19 cellular contexts compared by ENCODE assay signal in the genomic region with DNA sequence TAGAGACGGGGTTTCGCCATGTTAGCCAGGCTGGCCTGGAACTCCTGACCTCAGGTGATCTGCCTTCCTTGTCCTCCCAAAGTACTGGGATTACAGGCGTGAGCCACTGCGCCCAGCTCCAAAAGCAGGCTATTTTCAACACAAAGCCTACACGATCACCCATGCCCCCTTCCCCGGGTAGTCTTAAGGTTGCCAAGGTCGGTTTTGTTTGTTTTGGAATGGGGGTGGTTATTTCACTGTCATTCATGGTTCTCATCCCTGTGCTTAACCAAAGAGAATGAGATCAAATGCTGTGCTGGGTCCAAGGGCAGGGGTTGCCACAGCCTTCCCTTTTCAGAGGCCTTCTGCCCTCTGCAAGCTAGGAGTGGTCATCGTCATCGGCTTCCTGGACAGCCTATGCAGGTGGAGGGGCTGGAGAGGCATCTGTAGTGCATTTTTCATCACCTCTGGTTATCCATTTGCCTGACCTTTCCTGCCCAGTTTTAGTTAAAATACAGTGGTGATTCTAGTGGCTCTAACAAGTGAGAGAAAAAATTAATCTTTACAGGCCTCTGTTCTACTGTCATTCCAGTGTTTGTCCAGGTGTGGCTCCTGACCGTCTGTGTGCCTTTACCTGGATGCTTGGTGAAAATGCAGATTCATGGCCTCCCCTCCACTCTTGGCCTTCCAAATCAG. TPM values are rescaled to one million over a fixed set of nuclear protein-coding genes. Genes with fewer than 3 reads are reported as not detected.
DNase-seq lines count a peak whose midpoint lies in the region; ATAC-seq, FAIRE-seq and TF ChIP-seq lines count a peak whose summit lies in the region.
"Had no signal": no experiment of that assay in that cellular context is flagged by ENCODE, and none has a peak within 500 bp of the region (broad histone marks: within the 10 kb centered on the region; RNA-seq: fewer than 3 reads in every experiment).

No MANE protein-coding gene starts in this region.

- no peaks in the 10 kb centered on the region for H4K20me1 ChIP-seq in HepG2 (ENCODE audit: insufficient read depth, low read length)

- in situ Hi-C loops in HepG2 (cut with HindIII; ENCODE audit: extremely low pct_ligation_motif_present, low pct_unique_long_range_greater_than_20kb) = no loop called here

- whole genome bisulfite sequencing in HepG2 (ENCODE audit: low lambda C conversion rate) = 3% methylated on average over 10 of the region's 10 CpGs
- 64% methylated on average over 4 of the region's 10 CpGs for WGBS in right lobe of liver (ENCODE audit: insufficient coverage, low coverage, low lambda C conversion rate, missing lambda C conversion rate)

- peak overlapping the region; percentile 62 for H3K9ac ChIP-seq in HepG2 (ENCODE audit: insufficient read depth, low read depth, low read length)

- H3K4me3 ChIP-seq in HepG2 (replicated peaks in 1 of 3; ENCODE audit: insufficient read depth in 1 of 3, low read depth in 2 of 3, low read length in 3 of 3) = peak overlapping the region in 1 of 3 experiments; percentile 44; a peak in 2 of 6 replicates
- no peak overlapping the region for H3K4me3 ChIP-seq in right lobe of liver

- H3K36me3 Mint-ChIP-seq in osteocyte (ENCODE audit: unreplicated experiment) = peaks cover 9% of the 10 kb centered on the region
- H3K36me3 Mint-ChIP-seq: IgD-negative memory B cell had no signal

- H2AFZ ChIP-seq in HepG2 (ENCODE audit: low read length) = no peak overlapping the region

- POLR2A ChIA-PET in HepG2 (lab: Yijun Ruan, JAX) = interaction anchor here (0.9 to 3.2 kb wide), 7 partner anchors 8 to 838 kb away, joined by 3 to 28 read pairs (median 8); partner anchors contain the start of genes BLVRA, COA1, MRPL32 and PSMA2

- TF ChIP-seq RAD21 in HepG2 (CRISPR knock-in tag; IDR thresholded peaks at IDR 0.05) = no peak

- H3K9me3 Mint-ChIP-seq in osteocyte (ENCODE audit: unreplicated experiment) = no peaks in the 10 kb centered on the region
- H3K9me3 Mint-ChIP-seq: IgD-negative memory B cell had no signal

- BruUV-seq in HepG2 (replicated peaks; lab: Mats Ljungman, UMichigan) = no TSS peak

- H3K27me3 Mint-ChIP-seq in osteocyte (ENCODE audit: unreplicated experiment) = no peaks in the 10 kb centered on the region
- H3K27me3 Mint-ChIP-seq: IgD-negative memory B cell had no signal

- H3K4me2 ChIP-seq in HepG2 (ENCODE audit: low read depth, low read length) = peak overlapping the region; percentile 59

- TF ChIP-seq CTCF in HepG2 (CRISPR knock-in tag; IDR thresholded peaks at IDR 0.05) (peak; percentile 16; the same call in 1 of the 2 replicates), right lobe of liver (IDR thresholded peaks at IDR 0.05) (no peak), osteocyte (IDR thresholded peaks at IDR 0.05) (no peak)

- H3K9me3 ChIP-seq in HepG2 (ENCODE audit: low read length) (no peaks in the 10 kb centered on the region), right lobe of liver (no peaks in the 10 kb centered on the region)

- H3K27me3 ChIP-seq in HepG2 (ENCODE audit: control insufficient read depth in 1 of 2, insufficient read depth in 2 of 2, low read length in 2 of 2) (no peaks in the 10 kb centered on the region), right lobe of liver (no peaks in the 10 kb centered on the region)

- peaks cover 6% of the 10 kb centered on the region for H3K79me2 ChIP-seq in HepG2 (ENCODE audit: insufficient read depth, low read length)

- peak; percentile 98 for DNase-seq in HepG2 (ENCODE audit: low spot score)
- DNase-seq in right lobe of liver = no peak
- DNase-seq in kidney tubule cell (ENCODE audit: low spot score) = peak; percentile 45
- peak; percentile 44 for DNase-seq in osteocyte (ENCODE audit: extremely low spot score, unreplicated experiment)
- DNase-seq in NCI-H526 (lab: John Stamatoyannopoulos, UW) = no peak
- no peak for DNase-seq in occipital lobe (lab: John Stamatoyannopoulos, UW)
- DNase-seq: EL, GF-D8, MV-4-11, NCI-H1417, NCI-H1694 treated with DMSO at 0.1 percent for 48 hours, NCI-H2081 treated with DMSO at 0.1 percent for 48 hours, NCI-H2171 treated with DMSO at 0.1 percent for 48 hours, NCI-H524 treated with DMSO at 0.1 percent for 48 hours, Right ventricle myocardium superior had no signal

- no peaks in the 10 kb centered on the region for H3K4me1 Mint-ChIP-seq in osteocyte (ENCODE audit: unreplicated experiment)

- H3K27ac ChIP-seq in HepG2 (ENCODE audit: extremely low read length, insufficient read depth, low read length) (peak overlapping the region; percentile 93), right lobe of liver (no peak overlapping the region)
- H3K27ac ChIP-seq: C4-2B had no signal

- TF ChIP-seq EP300 in HepG2 (IDR thresholded peaks at IDR 0.05; ENCODE audit: low read depth in 2 of 2, low read length in 2 of 2) (peak; percentile 68 to 91; a peak in 3 of 4 replicates), HepG2 (CRISPR knock-in tag; IDR thresholded peaks at IDR 0.05; ENCODE audit: borderline replicate concordance) (peak; percentile 85)

- CTCF ChIA-PET in HepG2 (lab: Yijun Ruan, JAX; ENCODE audit: low intra/inter-chr PET ratio, low total read pairs) = no interaction called here

- no peak; a peak in 1 of 4 replicates for TF ChIP-seq POLR2A in HepG2 (IDR thresholded peaks at IDR 0.05; ENCODE audit: insufficient read depth in 1 of 2, low read depth in 2 of 2, low read length in 2 of 2)
- TF ChIP-seq POLR2A in right lobe of liver (IDR thresholded peaks at IDR 0.05) = no peak

- no peak overlapping the region for H3K27ac Mint-ChIP-seq in osteocyte (ENCODE audit: unreplicated experiment)
- H3K27ac Mint-ChIP-seq: IgD-negative memory B cell had no signal

- no peak overlapping the region for H3K4me3 Mint-ChIP-seq in osteocyte (ENCODE audit: unreplicated experiment)
- H3K4me3 Mint-ChIP-seq: IgD-negative memory B cell had no signal

- ATAC-seq in HepG2 (peak; percentile 99), right lobe of liver (no peak), GM18511 (IDR thresholded peaks at IDR 0.05; ENCODE audit: unreplicated experiment) (no peak)

- FAIRE-seq in HepG2 (lab: Jason Lieb, UNC) = peak; percentile 94
- FAIRE-seq: D721Med had no signal

- H3K4me1 ChIP-seq in HepG2 (ENCODE audit: insufficient read depth, low read length) (peaks cover 68% of the 10 kb centered on the region), right lobe of liver (peaks cover 0 to 5% (median 0%) of the 10 kb centered on the region in 4 donors)

- intact Hi-C loops in HepG2 (cut with micrococcal nuclease; ENCODE audit: unreplicated experiment) (no loop called here), right lobe of liver (cut with DNase I) (no loop called here)

- H3K36me3 ChIP-seq in HepG2 (replicated peaks in 1 of 2; ENCODE audit: control insufficient read depth in 1 of 2, insufficient read depth in 2 of 2, low read length in 2 of 2) (peaks cover 1 to 9% of the 10 kb centered on the region in 2 experiments; a peak in 3 of 5 replicates), right lobe of liver (no peaks in the 10 kb centered on the region)

RNA-seq across cellular contexts. Expression of gene BLVRA, which starts 11.4 kb away (rescaled TPM):
- total RNA-seq in HepG2 (2016; rRNA removed; fragmentation: Illumina TruSeq; extraction: Trizol) (64.2 and 95.5 TPM in 2 replicates), right lobe of liver (10 to 100 TPM in 1 of 6 experiments, 1 to 10 TPM in 5; 3.1 to 14.7 (median 5.6) TPM), osteocyte (19.0 and 21.2 TPM in 2 replicates), occipital lobe (21.7 TPM)
- 21.9 and 23.4 TPM in 2 replicates for total RNA-seq in HepG2 (2016; cell fraction: cytosol; rRNA removed; fragmentation: Illumina TruSeq; extraction: Trizol; ENCODE audit: low read depth)
- total RNA-seq in HepG2 (2016; cell fraction: insoluble cytoplasmic fraction; rRNA removed; fragmentation: Illumina TruSeq; extraction: Trizol) = 67.8 and 102 TPM in 2 replicates
- 20.5 and 21.4 TPM in 2 replicates for total RNA-seq in HepG2 (2016; cell fraction: membrane; rRNA removed; fragmentation: Illumina TruSeq; extraction: Trizol)
- 27.3 and 29.0 TPM in 2 replicates for total RNA-seq in HepG2 (2016; cell fraction: nucleus; rRNA removed; fragmentation: Illumina TruSeq; extraction: Trizol)
- 34.5 and 39.2 TPM in 2 replicates for polyA plus RNA-seq in HepG2 (2011; rRNA removed)
- 47.8 and 49.9 TPM in 2 replicates for polyA plus RNA-seq in HepG2 (2011; cell fraction: cytosol; rRNA removed)
- polyA plus RNA-seq in HepG2 (2011; cell fraction: nucleus; rRNA removed) = 12.4 and 14.9 TPM in 2 replicates
- polyA plus RNA-seq in HepG2 (2012) = 44.0 and 55.0 TPM in 2 replicates
- polyA plus RNA-seq in HepG2 (2016; cell fraction: cytosol; fragmentation: Illumina TruSeq; extraction: Trizol; ENCODE audit: low read depth) = 24.0 and 27.8 TPM in 2 replicates
- polyA plus RNA-seq in HepG2 (2016; cell fraction: insoluble cytoplasmic fraction; fragmentation: Illumina TruSeq; extraction: Trizol; ENCODE audit: low read depth) = 114 and 128 TPM in 2 replicates
- polyA plus RNA-seq in HepG2 (2016; cell fraction: membrane; fragmentation: Illumina TruSeq; extraction: Trizol; ENCODE audit: low read depth) = 19.9 and 21.4 TPM in 2 replicates
- 45.1 and 49.9 TPM in 2 replicates for polyA plus RNA-seq in HepG2 (2016; cell fraction: nucleus; fragmentation: Illumina TruSeq; extraction: Trizol; ENCODE audit: insufficient read depth, low read depth)
- polyA minus RNA-seq in HepG2 (2011; rRNA and poly(A)+ RNA removed; ENCODE audit: low replicate concordance) = 29.9 and 40.1 TPM in 2 replicates
- 17.3 and 18.1 TPM in 2 replicates for polyA minus RNA-seq in HepG2 (2011; cell fraction: cytosol; rRNA and poly(A)+ RNA removed)
- 9.5 and 12.1 TPM in 2 replicates for polyA minus RNA-seq in HepG2 (2011; cell fraction: nucleus; rRNA and poly(A)+ RNA removed)

RNA-seq across cellular contexts. Expression of gene COA1, which starts 40.6 kb away (rescaled TPM):
- 65.7 and 73.8 TPM in 2 replicates for total RNA-seq in HepG2 (2016; rRNA removed; fragmentation: Illumina TruSeq; extraction: Trizol)
- total RNA-seq in HepG2 (2016; cell fraction: cytosol; rRNA removed; fragmentation: Illumina TruSeq; extraction: Trizol; ENCODE audit: low read depth) = 55.7 and 58.2 TPM in 2 replicates
- 70.5 and 77.2 TPM in 2 replicates for total RNA-seq in HepG2 (2016; cell fraction: insoluble cytoplasmic fraction; rRNA removed; fragmentation: Illumina TruSeq; extraction: Trizol)
- total RNA-seq in HepG2 (2016; cell fraction: membrane; rRNA removed; fragmentation: Illumina TruSeq; extraction: Trizol) = 72.3 and 77.3 TPM in 2 replicates
- 76.7 and 96.2 TPM in 2 replicates for total RNA-seq in HepG2 (2016; cell fraction: nucleus; rRNA removed; fragmentation: Illumina TruSeq; extraction: Trizol)
- 32.1 and 33.2 TPM in 2 replicates for polyA plus RNA-seq in HepG2 (2011; rRNA removed)
- polyA plus RNA-seq in HepG2 (2011; cell fraction: cytosol; rRNA removed) = 26.3 and 35.6 TPM in 2 replicates
- 25.4 and 32.3 TPM in 2 replicates for polyA plus RNA-seq in HepG2 (2011; cell fraction: nucleus; rRNA removed)
- polyA plus RNA-seq in HepG2 (2012) = 50.0 and 53.2 TPM in 2 replicates
- 44.5 and 61.1 TPM in 2 replicates for polyA plus RNA-seq in HepG2 (2016; cell fraction: cytosol; fragmentation: Illumina TruSeq; extraction: Trizol; ENCODE audit: low read depth)
- polyA plus RNA-seq in HepG2 (2016; cell fraction: insoluble cytoplasmic fraction; fragmentation: Illumina TruSeq; extraction: Trizol; ENCODE audit: low read depth) = 79.5 and 94.9 TPM in 2 replicates
- polyA plus RNA-seq in HepG2 (2016; cell fraction: membrane; fragmentation: Illumina TruSeq; extraction: Trizol; ENCODE audit: low read depth) = 74.5 and 82.3 TPM in 2 replicates
- 75.3 and 81.4 TPM in 2 replicates for polyA plus RNA-seq in HepG2 (2016; cell fraction: nucleus; fragmentation: Illumina TruSeq; extraction: Trizol; ENCODE audit: insufficient read depth, low read depth)
- 53.0 and 124 TPM in 2 replicates for polyA minus RNA-seq in HepG2 (2011; rRNA and poly(A)+ RNA removed; ENCODE audit: low replicate concordance)
- 14.2 and 15.8 TPM in 2 replicates for polyA minus RNA-seq in HepG2 (2011; cell fraction: cytosol; rRNA and poly(A)+ RNA removed)
- polyA minus RNA-seq in HepG2 (2011; cell fraction: nucleus; rRNA and poly(A)+ RNA removed) = 105 and 106 TPM in 2 replicates
- total RNA-seq in right lobe of liver = 10 to 100 TPM; 15.8 to 35.6 (median 19.9) TPM
- 45.9 and 47.8 TPM in 2 replicates for total RNA-seq in osteocyte
- 40.4 TPM for total RNA-seq in occipital lobe

Comparison
In these comparisons a context has a peak if more than half of its experiments do, and no peak if none do; other contexts are left out.
1. DNase-seq: peak in HepG2 (single experiment), kidney tubule cell (single experiment) and osteocyte (single experiment); none in right lobe of liver (0 of 3), NCI-H526 (0 of 2) and occipital lobe (single experiment).